ENCODE assay signal across 19 cellular contexts in the genomic region with DNA sequence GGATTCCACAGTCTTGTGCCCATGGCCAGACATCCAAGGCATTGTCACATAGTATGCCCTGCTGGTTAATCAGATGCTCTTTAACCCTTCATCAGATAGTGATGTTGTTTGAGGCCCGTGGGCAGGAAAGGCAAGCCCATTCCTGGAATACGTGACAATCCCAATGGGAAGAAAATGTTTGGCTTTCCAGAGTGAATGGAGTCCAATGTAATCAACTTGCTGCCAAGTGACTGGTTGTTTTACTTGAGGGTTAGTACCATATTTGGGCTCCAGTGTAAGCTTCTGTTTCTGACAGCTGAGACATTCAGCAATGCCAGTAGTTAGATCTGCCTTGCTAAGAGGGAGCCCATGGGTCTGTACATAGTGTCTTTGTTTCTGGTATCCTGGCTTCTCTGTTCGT. TPM values are rescaled to one million over a fixed set of nuclear protein-coding genes. Genes with fewer than 3 reads are reported as not detected.
DNase-seq lines count a peak whose midpoint lies in the region; ATAC-seq and TF ChIP-seq lines count a peak whose summit lies in the region.
"Had no signal": no experiment of that assay in that cellular context is flagged by ENCODE, and none has a peak within 500 bp of the region (broad histone marks: within the 10 kb centered on the region; RNA-seq: fewer than 3 reads in every experiment).

No MANE protein-coding gene starts in this region.

- intact Hi-C loops in right cardiac atrium (cut with DNase I): loop anchor here in 1 of 4 donors (10.0 kb wide), 1 partner anchor 173 kb away; a partner anchor contains a TSS
- intact Hi-C loops in upper lobe of right lung (cut with DNase I): no loop called here

- 52% methylated on average over 3 of the region's 3 CpGs for whole genome bisulfite sequencing in right cardiac atrium

- H3K9me3 ChIP-seq in right cardiac atrium (ENCODE audit: control insufficient read depth, low read length) (no peaks in the 10 kb centered on the region), right atrium auricular region (no peaks in the 10 kb centered on the region), thoracic aorta (no peaks in the 10 kb centered on the region), upper lobe of right lung (no peaks in the 10 kb centered on the region)
- H3K9me3 ChIP-seq: BE2C, HAP-1 had no signal

- no peak for DNase-seq in right cardiac atrium
- no peak for DNase-seq in right atrium auricular region (ENCODE audit: low spot score)
- DNase-seq in fibroblast of the aortic adventitia (ENCODE audit: low read depth): peak; percentile 50
- peak; percentile 25 for DNase-seq in thoracic aorta (ENCODE audit: low spot score)
- DNase-seq in upper lobe of right lung: no peak
- no peak for DNase-seq in DMS153 (lab: John Stamatoyannopoulos, UW)
- no peak for DNase-seq in DMS153 treated with DMSO at 0.1 percent for 48 hours (lab: John Stamatoyannopoulos, UW; ENCODE audit: unreplicated experiment)
- DNase-seq: ACHN; BE2C; C1 segment of cervical spinal cord; CD4-positive, CD25-positive, alpha-beta regulatory T cell; CD8-positive, alpha-beta memory T cell; COR-L47; DMS 273 treated with DMSO at 0.1 percent for 48 hours; DMS79; GDM1; GM23248 had no signal

- no peak for TF ChIP-seq CTCF in right atrium auricular region (IDR thresholded peaks at IDR 0.05)
- TF ChIP-seq CTCF in fibroblast of the aortic adventitia (IDR thresholded peaks at IDR 0.05; ENCODE audit: insufficient read depth, low read length): no peak
- no peak for TF ChIP-seq CTCF in thoracic aorta (IDR thresholded peaks at IDR 0.05)
- TF ChIP-seq CTCF in upper lobe of right lung (IDR thresholded peaks at IDR 0.05): no peak

- H3K27me3 ChIP-seq in right cardiac atrium (ENCODE audit: control insufficient read depth, insufficient read depth) (no peaks in the 10 kb centered on the region), right atrium auricular region (no peaks in the 10 kb centered on the region), thoracic aorta (replicated peaks; ENCODE audit: insufficient read depth) (no peaks in the 10 kb centered on the region), upper lobe of right lung (no peaks in the 10 kb centered on the region)
- H3K27me3 ChIP-seq: BE2C had no signal

- H3K4me3 ChIP-seq in right cardiac atrium (ENCODE audit: low read length) (no peak overlapping the region), right atrium auricular region (no peak overlapping the region), fibroblast of the aortic adventitia (ENCODE audit: low read depth, low read length) (no peak overlapping the region), thoracic aorta (no peak overlapping the region), upper lobe of right lung (no peak overlapping the region)
- H3K4me3 ChIP-seq: GM23248, HAP-1 had no signal

- H3K27ac ChIP-seq in right cardiac atrium (ENCODE audit: low read length): no peak overlapping the region
- peak overlapping the region in 1 of 2 donors; percentile 13 for H3K27ac ChIP-seq in right atrium auricular region
- peak overlapping the region; percentile 81 to 84 for H3K27ac ChIP-seq in thoracic aorta
- no peak overlapping the region for H3K27ac ChIP-seq in upper lobe of right lung
- H3K27ac ChIP-seq: GM23248 had no signal

- ATAC-seq in right cardiac atrium (peak; percentile 84), thoracic aorta (ENCODE audit: insufficient number of reproducible peaks, low FRiP score, low read depth) (peak; percentile 91), upper lobe of right lung (no peak)
- ATAC-seq: HepG2 had no signal

- H3K4me1 ChIP-seq in right cardiac atrium (ENCODE audit: control insufficient read depth, insufficient read depth, low read length) (peaks cover 2% of the 10 kb centered on the region), right atrium auricular region (peaks cover 0 to 31% of the 10 kb centered on the region in 2 donors), thoracic aorta (ENCODE audit: control insufficient read depth in 1 of 2, low read depth in 2 of 2) (peaks cover 14 to 54% of the 10 kb centered on the region in 2 donors), upper lobe of right lung (no peaks in the 10 kb centered on the region)
- H3K4me1 ChIP-seq: BE2C had no signal

- H3K36me3 ChIP-seq in right atrium auricular region (no peaks in the 10 kb centered on the region), thoracic aorta (no peaks in the 10 kb centered on the region), upper lobe of right lung (no peaks in the 10 kb centered on the region)
- H3K36me3 ChIP-seq: BE2C, HAP-1 had no signal

RNA-seq across cellular contexts. Expression of a gene that starts 31.3 kb away (rescaled TPM):
- total RNA-seq in right cardiac atrium (1 to 10 TPM; 7.0 to 8.8 (median 8.5) TPM), right atrium auricular region (10 to 100 TPM; 11.9 to 12.7 TPM), fibroblast of the aortic adventitia (ENCODE audit: low replicate concordance) (2.8 and 33.8 TPM in 2 replicates), thoracic aorta (10 to 100 TPM; 20.0 to 23.1 TPM), upper lobe of right lung (3.9 TPM)
- polyA plus RNA-seq in right cardiac atrium: 8.1 TPM
- total RNA-seq: HepG2 had no signal
- polyA plus RNA-seq: HepG2 had no signal

Comparison
In these comparisons a context has a peak if more than half of its experiments do, and no peak if none do; other contexts are left out.
1. DNase-seq: peak in fibroblast of the aortic adventitia (single experiment) and thoracic aorta (single experiment); none in right cardiac atrium (0 of 3), right atrium auricular region (single experiment), upper lobe of right lung (single experiment), DMS153 (single experiment) and DMS153 treated with DMSO at 0.1 percent for 48 hours (single experiment).
2. H3K27ac ChIP-seq: peak in thoracic aorta (2 of 2); none in right cardiac atrium (single experiment) and upper lobe of right lung (single experiment).